25 cellular contexts compared by ENCODE assay signal in the genomic region with DNA sequence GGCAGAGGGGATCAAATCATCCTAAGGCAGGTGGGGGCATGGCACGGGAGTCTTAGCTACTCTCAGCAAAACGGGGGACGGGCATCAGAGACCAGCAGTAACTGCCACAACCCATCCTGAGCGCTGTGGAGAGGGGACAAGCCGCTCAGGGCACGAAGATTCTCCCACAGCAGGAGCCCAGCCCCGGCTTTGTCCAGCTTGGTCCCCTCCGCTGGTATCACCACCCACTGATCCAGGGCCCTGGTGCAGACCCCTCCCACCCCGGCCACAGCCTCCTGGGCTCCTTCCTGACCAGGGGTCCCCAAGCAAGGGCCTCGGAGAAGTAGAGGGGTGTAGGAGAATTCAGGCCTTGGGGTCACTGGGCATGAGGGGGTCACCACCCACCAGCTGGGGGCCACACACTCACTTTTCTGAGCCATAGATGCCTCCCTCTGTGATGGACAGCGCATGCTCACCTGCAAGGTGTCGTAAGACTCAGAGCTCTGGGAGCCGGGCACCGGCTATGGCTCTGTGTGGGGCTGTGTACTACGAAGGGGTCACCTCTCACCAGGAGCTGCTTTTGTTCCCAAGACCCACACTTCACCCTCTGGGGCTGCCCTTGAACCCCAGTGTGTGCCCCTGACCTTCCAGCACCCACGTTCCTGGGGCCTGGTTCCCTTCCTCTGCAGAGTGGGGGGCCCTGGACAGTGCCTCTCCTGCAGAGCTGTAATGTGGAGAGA. TPM values are rescaled to one million over a fixed set of nuclear protein-coding genes. Genes with fewer than 3 reads are reported as not detected.
DNase-seq lines count a peak whose midpoint lies in the region; ATAC-seq, FAIRE-seq and TF ChIP-seq lines count a peak whose summit lies in the region.
"Had no signal": no experiment of that assay in that cellular context is flagged by ENCODE, and none has a peak within 500 bp of the region (broad histone marks: within the 10 kb centered on the region; RNA-seq: fewer than 3 reads in every experiment).

No MANE protein-coding gene starts in this region.

- H3K4me1 Mint-ChIP-seq in activated CD4-positive, alpha-beta T cell treated with anti-CD3 and anti-CD28 coated beads for 36 hours = peaks cover 7% of the 10 kb centered on the region
- H3K4me1 Mint-ChIP-seq in CD4-positive, alpha-beta T cell (ENCODE audit: low read depth) = no peaks in the 10 kb centered on the region
- peaks cover 6% of the 10 kb centered on the region for H3K4me1 Mint-ChIP-seq in activated naive CD8-positive, alpha-beta T cell treated with anti-CD3 and anti-CD28 coated beads for 36 hours
- H3K4me1 Mint-ChIP-seq in nephron = peaks cover 14% of the 10 kb centered on the region

- H3K36me3 Mint-ChIP-seq in activated CD4-positive, alpha-beta T cell treated with anti-CD3 and anti-CD28 coated beads for 36 hours (ENCODE audit: low read depth) = no peaks in the 10 kb centered on the region
- H3K36me3 Mint-ChIP-seq in CD4-positive, alpha-beta T cell (ENCODE audit: low read depth) = no peaks in the 10 kb centered on the region
- H3K36me3 Mint-ChIP-seq in activated naive CD8-positive, alpha-beta T cell treated with anti-CD3 and anti-CD28 coated beads for 36 hours = no peaks in the 10 kb centered on the region
- H3K36me3 Mint-ChIP-seq in nephron (ENCODE audit: low read depth) = no peaks in the 10 kb centered on the region
- H3K36me3 Mint-ChIP-seq: activated naive CD4-positive, alpha-beta T cell treated with anti-CD3 and anti-CD28 coated beads, Interleukin-2, amount 50 U/mL, for 72 hours had no signal

- H3K79me2 ChIP-seq in smooth muscle cell (ENCODE audit: low read depth) = no peaks in the 10 kb centered on the region

- no peaks in the 10 kb centered on the region for H3K9me3 Mint-ChIP-seq in activated CD4-positive, alpha-beta T cell treated with anti-CD3 and anti-CD28 coated beads for 36 hours (ENCODE audit: low read depth)
- H3K9me3 Mint-ChIP-seq in CD4-positive, alpha-beta T cell = no peaks in the 10 kb centered on the region
- no peaks in the 10 kb centered on the region for H3K9me3 Mint-ChIP-seq in activated naive CD8-positive, alpha-beta T cell treated with anti-CD3 and anti-CD28 coated beads for 36 hours
- H3K9me3 Mint-ChIP-seq in nephron = peaks cover 5% of the 10 kb centered on the region
- H3K9me3 Mint-ChIP-seq: activated naive CD4-positive, alpha-beta T cell treated with anti-CD3 and anti-CD28 coated beads, Interleukin-2, amount 50 U/mL, for 72 hours had no signal

- H3K4me3 ChIP-seq in smooth muscle cell = no peak overlapping the region
- H3K4me3 ChIP-seq: MG63, spleen had no signal

- no peak overlapping the region for H3K27ac Mint-ChIP-seq in activated CD4-positive, alpha-beta T cell treated with anti-CD3 and anti-CD28 coated beads for 36 hours
- H3K27ac Mint-ChIP-seq in CD4-positive, alpha-beta T cell = no peak overlapping the region
- peak overlapping the region; percentile 18 for H3K27ac Mint-ChIP-seq in activated naive CD8-positive, alpha-beta T cell treated with anti-CD3 and anti-CD28 coated beads for 36 hours
- no peak overlapping the region for H3K27ac Mint-ChIP-seq in nephron
- H3K27ac Mint-ChIP-seq: activated naive CD4-positive, alpha-beta T cell treated with anti-CD3 and anti-CD28 coated beads, Interleukin-2, amount 50 U/mL, for 72 hours had no signal

- no peak for DNase-seq in activated CD4-positive, alpha-beta T cell treated with anti-CD3 and anti-CD28 coated beads for 36 hours
- DNase-seq in activated CD4-positive, alpha-beta T cell treated with anti-CD3 and anti-CD28 coated beads, Interleukin-2, amount 50 U/mL, for 4 hours = no peak
- no peak for DNase-seq in CD4-positive, alpha-beta T cell
- no peak for DNase-seq in activated naive CD8-positive, alpha-beta T cell treated with anti-CD3 and anti-CD28 coated beads for 36 hours
- DNase-seq in frontal cortex (ENCODE audit: low spot score in 2 of 2) (no peak), smooth muscle cell (lab: John Stamatoyannopoulos, UW; ENCODE audit: unreplicated experiment) (no peak), anterior cingulate cortex (lab: John Stamatoyannopoulos, UW) (no peak)
- DNase-seq: activated CD4-positive, alpha-beta T cell treated with anti-CD3 and anti-CD28 coated beads for 4 hours; activated CD8-positive, alpha-beta memory T cell treated with anti-CD3 and anti-CD28 coated beads, Interleukin-2, amount 50 U/mL, for 48 hours; BE2C; mesendoderm; MG63; NCI-H1436; NCI-H510A; RPMI8226; spleen; stimulated activated CD4-positive, alpha-beta T cell treated with anti-CD3 and anti-CD28 coated beads, Interleukin-4, amount 100 ng/mL, for 4 hours had no signal

- peaks cover 8% of the 10 kb centered on the region for H3K4me1 ChIP-seq in smooth muscle cell (ENCODE audit: low read depth)

- CTCF ChIA-PET in activated CD4-positive, alpha-beta T cell treated with anti-CD3 and anti-CD28 coated beads for 36 hours (lab: Charles Lee) = no interaction called here
- CTCF ChIA-PET in CD4-positive, alpha-beta T cell (lab: Charles Lee) = no interaction called here

- ATAC-seq in activated CD4-positive, alpha-beta T cell treated with anti-CD3 and anti-CD28 coated beads for 36 hours = no peak
- ATAC-seq in CD4-positive, alpha-beta T cell (ENCODE audit: poor library complexity) = no peak
- ATAC-seq: activated naive CD4-positive, alpha-beta T cell treated with anti-CD3 and anti-CD28 coated beads, Interleukin-2, amount 50 U/mL, for 72 hours had no signal

- no peaks in the 10 kb centered on the region for H3K9me3 ChIP-seq in CD4-positive, alpha-beta T cell (ENCODE audit: control insufficient read depth, low read length)
- H3K9me3 ChIP-seq in smooth muscle cell (replicated peaks; ENCODE audit: low read depth) = no peaks in the 10 kb centered on the region
- H3K9me3 ChIP-seq: BE2C, MG63, spleen had no signal

- no peak overlapping the region for H3K4me2 ChIP-seq in smooth muscle cell

- TF ChIP-seq CTCF in CD4-positive, alpha-beta T cell (IDR thresholded peaks at IDR 0.05) = no peak
- TF ChIP-seq CTCF in nephron (IDR thresholded peaks at IDR 0.05; ENCODE audit: unreplicated experiment in 3 of 3) (no peak), smooth muscle cell (IDR thresholded peaks at IDR 0.05; ENCODE audit: borderline replicate concordance, insufficient read depth, poor library complexity, severe bottlenecking) (no peak)

- H3K27ac ChIP-seq in CD4-positive, alpha-beta T cell (ENCODE audit: low read depth, low read length) = no peak overlapping the region
- no peak overlapping the region for H3K27ac ChIP-seq in smooth muscle cell (ENCODE audit: low read depth)
- H3K27ac ChIP-seq: spleen had no signal

- H3K27me3 ChIP-seq in CD4-positive, alpha-beta T cell (ENCODE audit: control insufficient read depth, insufficient read depth, low read length) = no peaks in the 10 kb centered on the region
- H3K27me3 ChIP-seq in smooth muscle cell (ENCODE audit: low read depth) = no peaks in the 10 kb centered on the region
- H3K27me3 ChIP-seq: BE2C, MG63 had no signal

- H3F3A ChIP-seq in smooth muscle cell (ENCODE audit: low read depth) = peaks cover 3% of the 10 kb centered on the region

- WGBS in smooth muscle cell (ENCODE audit: low lambda C conversion rate) = 91% methylated on average over 16 of the region's 16 CpGs

- no peaks in the 10 kb centered on the region for H3K36me3 ChIP-seq in smooth muscle cell (ENCODE audit: low read depth)
- H3K36me3 ChIP-seq: BE2C, MG63, spleen had no signal

- intact Hi-C loops in activated CD4-positive, alpha-beta T cell treated with anti-CD3 and anti-CD28 coated beads for 36 hours (cut with DNase I, micrococcal nuclease) = loop anchor here in 1 of 2 experiments (5.0 to 10.0 kb wide), 2 partner anchors 1125 to 1183 kb away; partner anchors contain the start of gene PRXL2B
- intact Hi-C loops in CD4-positive, alpha-beta T cell (cut with DNase I, micrococcal nuclease) = loop anchor here in 1 of 2 experiments (10.0 kb wide), 1 partner anchor 1245 kb away; the partner anchor contains the start of gene PANK4

- no peak overlapping the region for H3K9ac ChIP-seq in smooth muscle cell (ENCODE audit: low read depth)

- H4K20me1 ChIP-seq in smooth muscle cell (ENCODE audit: low read depth) = no peaks in the 10 kb centered on the region

- no peak overlapping the region for H2AFZ ChIP-seq in smooth muscle cell (ENCODE audit: low read depth)

- H3K27me3 Mint-ChIP-seq in activated CD4-positive, alpha-beta T cell treated with anti-CD3 and anti-CD28 coated beads for 36 hours = no peaks in the 10 kb centered on the region
- H3K27me3 Mint-ChIP-seq in CD4-positive, alpha-beta T cell = peaks cover 9% of the 10 kb centered on the region
- H3K27me3 Mint-ChIP-seq in activated naive CD8-positive, alpha-beta T cell treated with anti-CD3 and anti-CD28 coated beads for 36 hours = peaks cover 3% of the 10 kb centered on the region
- peaks cover 19% of the 10 kb centered on the region for H3K27me3 Mint-ChIP-seq in nephron (ENCODE audit: low read depth)

- FAIRE-seq in frontal cortex (lab: Jason Lieb, UNC) = no peak
- FAIRE-seq: colon, G401.6, TTC549 had no signal

- H3K4me3 Mint-ChIP-seq in activated CD4-positive, alpha-beta T cell treated with anti-CD3 and anti-CD28 coated beads for 36 hours = peak overlapping the region; percentile 70
- H3K4me3 Mint-ChIP-seq in CD4-positive, alpha-beta T cell = peak overlapping the region; percentile 60
- no peak overlapping the region for H3K4me3 Mint-ChIP-seq in activated naive CD8-positive, alpha-beta T cell treated with anti-CD3 and anti-CD28 coated beads for 36 hours
- peak overlapping the region; percentile 74 to 80 (median 75) for H3K4me3 Mint-ChIP-seq in nephron

- POLR2A ChIA-PET in activated CD4-positive, alpha-beta T cell treated with anti-CD3 and anti-CD28 coated beads for 36 hours (lab: Charles Lee) = no interaction called here
- POLR2A ChIA-PET in CD4-positive, alpha-beta T cell (lab: Charles Lee) = no interaction called here

RNA-seq across cellular contexts. Expression of gene SMIM1, which starts 2.3 kb away (rescaled TPM):
- total RNA-seq in activated CD4-positive, alpha-beta T cell treated with anti-CD3 and anti-CD28 coated beads for 36 hours = 1 to 10 TPM; 3.0 to 4.2 TPM
- 1 to 10 TPM; 1.8 to 2.6 TPM for total RNA-seq in CD4-positive, alpha-beta T cell
- total RNA-seq in activated naive CD8-positive, alpha-beta T cell treated with anti-CD3 and anti-CD28 coated beads for 36 hours = 1 to 10 TPM; 1.5 to 1.8 TPM
- not detected for total RNA-seq in frontal cortex
- 1.3 and 5.3 TPM in 2 replicates for total RNA-seq in smooth muscle cell
- 14.9 and 15.2 TPM in 2 replicates for polyA plus RNA-seq in smooth muscle cell
- total RNA-seq: A172 had no signal

RNA-seq across cellular contexts. Expression of gene CCDC27, which starts 18.0 kb away (rescaled TPM):
- not detected for total RNA-seq in activated CD4-positive, alpha-beta T cell treated with anti-CD3 and anti-CD28 coated beads for 36 hours
- total RNA-seq in CD4-positive, alpha-beta T cell = not detected
- total RNA-seq in activated naive CD8-positive, alpha-beta T cell treated with anti-CD3 and anti-CD28 coated beads for 36 hours = not detected
- total RNA-seq in frontal cortex (not detected), smooth muscle cell (not detected in 2 replicates)
- polyA plus RNA-seq in smooth muscle cell = not detected in 2 replicates
- total RNA-seq: A172; activated naive CD4-positive, alpha-beta T cell treated with anti-CD3 and anti-CD28 coated beads, Interleukin-2, amount 50 U/mL, for 72 hours; glomerular endothelial cell; spleen; subcutaneous adipose tissue had no signal
- polyA plus RNA-seq: spleen had no signal

RNA-seq across cellular contexts. Expression of gene LRRC47, which starts 26.1 kb away (rescaled TPM):
- 10 to 100 TPM; 34.8 to 38.7 TPM for total RNA-seq in activated CD4-positive, alpha-beta T cell treated with anti-CD3 and anti-CD28 coated beads for 36 hours
- total RNA-seq in CD4-positive, alpha-beta T cell = 10 to 100 TPM; 30.1 to 32.0 TPM
- 10 to 100 TPM; 47.5 to 57.5 TPM for total RNA-seq in activated naive CD8-positive, alpha-beta T cell treated with anti-CD3 and anti-CD28 coated beads for 36 hours
- 38.7 TPM for total RNA-seq in frontal cortex
- 24.9 and 31.6 TPM in 2 replicates for total RNA-seq in smooth muscle cell
- polyA plus RNA-seq in smooth muscle cell = 37.3 and 38.0 TPM in 2 replicates
